ENCODE assay signal across 1 cellular context in the genomic region with DNA sequence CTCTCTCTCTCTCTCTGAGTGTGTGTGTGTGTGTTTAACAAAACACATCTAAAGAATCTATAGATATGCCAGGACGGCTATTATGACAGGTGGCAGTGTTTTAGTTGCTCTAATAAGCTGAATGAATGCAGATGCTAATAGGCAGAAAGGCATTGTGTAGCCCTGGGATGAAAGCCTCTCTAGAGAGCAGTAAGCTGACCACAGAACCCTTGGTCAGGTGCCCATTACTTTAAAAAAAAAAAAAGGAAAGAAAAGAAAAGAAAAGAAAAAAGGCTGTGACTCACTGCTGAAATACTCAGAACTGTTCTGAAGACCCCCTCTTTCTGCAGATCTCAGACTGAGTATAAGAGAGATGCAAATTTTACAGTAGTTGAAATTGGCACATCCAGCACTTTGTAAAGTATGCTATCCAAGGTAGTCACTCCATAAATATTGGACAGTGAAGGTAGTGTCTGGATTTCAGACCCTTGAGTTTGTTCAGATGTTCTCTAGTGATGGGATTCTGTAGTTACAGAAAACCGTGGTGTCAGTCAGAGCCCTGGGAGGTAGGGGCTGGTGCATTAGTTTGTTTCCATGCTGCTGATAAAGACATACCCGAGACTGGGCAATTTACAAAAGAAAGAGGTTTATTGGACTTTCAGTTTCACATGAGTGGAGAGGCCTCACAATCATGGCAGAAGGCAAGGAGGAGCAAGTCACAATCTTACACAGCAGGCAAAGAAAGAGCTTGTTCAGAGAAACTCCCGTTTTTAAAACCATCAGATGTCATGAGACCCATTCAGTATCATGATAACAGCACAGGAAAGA.
TF ChIP-seq lines count a peak whose summit lies in the region.

No MANE protein-coding gene starts in this region.

TF ChIP-seq in IMR-90, 13 proteins besides CTCF, POLR2A, EP300 and RAD21:
- TF ChIP-seq RCOR1 (IDR thresholded peaks at IDR 0.05; ENCODE audit: insufficient replicate concordance, low read length), result no peak
- TF ChIP-seq, protein P1, sequence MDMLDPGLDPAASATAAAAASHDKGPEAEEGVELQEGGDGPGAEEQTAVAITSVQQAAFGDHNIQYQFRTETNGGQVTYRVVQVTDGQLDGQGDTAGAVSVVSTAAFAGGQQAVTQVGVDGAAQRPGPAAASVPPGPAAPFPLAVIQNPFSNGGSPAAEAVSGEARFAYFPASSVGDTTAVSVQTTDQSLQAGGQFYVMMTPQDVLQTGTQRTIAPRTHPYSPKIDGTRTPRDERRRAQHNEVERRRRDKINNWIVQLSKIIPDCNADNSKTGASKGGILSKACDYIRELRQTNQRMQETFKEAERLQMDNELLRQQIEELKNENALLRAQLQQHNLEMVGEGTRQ (IDR thresholded peaks at IDR 0.05; ENCODE audit: low read depth, low read length), result peak; percentile 15; the same call in 1 of the 2 replicates
